ENCODE assay signal across 28 cellular contexts in the genomic region with DNA sequence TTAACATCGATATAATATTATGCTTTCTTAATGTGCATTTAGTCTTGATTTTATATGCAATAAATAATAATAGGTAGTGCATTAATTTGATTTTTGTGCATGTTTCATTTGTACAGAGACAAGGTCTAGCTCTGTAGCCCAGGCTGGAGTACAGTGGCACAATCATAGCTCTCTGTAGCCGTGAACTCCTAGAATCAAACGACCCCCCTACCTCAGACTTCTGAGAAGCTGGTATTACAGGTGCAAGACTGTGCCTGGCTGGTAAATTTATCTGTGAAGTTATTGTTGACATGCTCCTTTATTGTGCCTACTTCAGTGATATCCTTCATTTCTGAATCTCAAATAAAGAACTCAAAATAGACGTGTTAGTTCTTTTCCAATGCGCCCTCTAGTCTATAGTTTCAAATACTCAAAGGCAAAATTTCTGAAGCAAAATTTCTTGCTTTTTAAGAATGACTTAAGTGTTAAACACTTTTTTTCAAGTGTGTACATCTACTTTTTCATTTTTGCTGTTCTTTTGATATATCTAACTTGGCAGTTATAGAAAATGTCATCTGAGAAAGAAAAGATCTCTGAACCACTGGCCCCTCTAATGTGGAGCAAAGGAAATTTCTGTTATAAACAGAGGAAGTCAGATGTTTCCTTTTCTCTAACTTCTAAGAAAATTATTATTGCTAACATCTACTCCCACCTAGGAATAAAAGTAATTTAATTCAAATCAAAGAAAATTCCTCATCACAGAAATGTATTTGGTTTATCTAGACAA. TPM values are rescaled to one million over a fixed set of nuclear protein-coding genes. Genes with fewer than 3 reads are reported as not detected.
"Had no signal": no experiment of that assay in that cellular context is flagged by ENCODE, and none has a peak within 500 bp of the region (broad histone marks: within the 10 kb centered on the region; RNA-seq: fewer than 3 reads in every experiment).

No MANE protein-coding gene starts in this region.

- H3K9me3 Mint-ChIP-seq: activated T-helper 1 cell treated with anti-CD3 and anti-CD28 coated beads, Interleukin-12 subunit alpha, Interleukin-12 subunit beta, Interleukin-2, Interleukin-4 antibody, amounts not matched to agents 30 ng/mL and 10 ng/mL and 1 ng/mL, durations not matched to agents 14 hours and 24 hours and 36 hours; immature natural killer cell; stimulated activated naive B cell treated with anti-CD40 and anti-IgM and Interleukin-4, amounts not matched to agents 10 μg/mL and 1 μg/mL and 100 μg/mL, for 72 hours had no signal

- H2AFZ ChIP-seq: hepatocyte had no signal

- H3K4me3 ChIP-seq: body of pancreas, cardiac muscle cell, hepatocyte, lower lobe of right lung, mucosa of descending colon, right lobe of liver, skin epidermis, transverse colon had no signal

- H3K9me3 ChIP-seq: body of pancreas, lower lobe of right lung, mucosa of descending colon, right lobe of liver, transverse colon had no signal

- ATAC-seq: activated CD8-positive, alpha-beta T cell treated with anti-CD3 and anti-CD28 coated beads, Interleukin-2, amount 10 ng/mL, durations not matched to agents 7 days and 5 days; body of pancreas; foreskin keratinocyte; left lobe of liver; lower lobe of right lung; mucosa of descending colon; right lobe of liver; stimulated activated naive B cell treated with anti-CD40 and anti-IgM and Interleukin-4, amounts not matched to agents 10 μg/mL and 1 μg/mL and 100 μg/mL, for 72 hours had no signal

- H3K27ac ChIP-seq: body of pancreas, cardiac muscle cell, foreskin keratinocyte, hepatocyte, lower lobe of right lung, right lobe of liver, transverse colon, WERI-Rb-1 had no signal

- FAIRE-seq: TTC549, urothelium cell line had no signal

- H3K4me3 Mint-ChIP-seq: activated CD4-positive, alpha-beta T cell treated with anti-CD3 and anti-CD28 coated beads, Interleukin-2, amount 10 ng/mL, durations not matched to agents 7 days and 5 days; activated T-helper 1 cell treated with anti-CD3 and anti-CD28 coated beads, Interleukin-12 subunit alpha, Interleukin-12 subunit beta, Interleukin-2, Interleukin-4 antibody, amounts not matched to agents 30 ng/mL and 10 ng/mL and 1 ng/mL, durations not matched to agents 14 hours and 24 hours and 36 hours; neural crest cell; stimulated activated naive B cell treated with anti-CD40 and anti-IgM and Interleukin-4, amounts not matched to agents 10 μg/mL and 1 μg/mL and 100 μg/mL, for 72 hours had no signal

- H3K27me3 ChIP-seq: body of pancreas, cardiac muscle cell, foreskin keratinocyte, hepatocyte, right lobe of liver, transverse colon had no signal

- H3K4me1 ChIP-seq: body of pancreas, foreskin keratinocyte, right lobe of liver had no signal

- H3K4me2 ChIP-seq: hepatocyte had no signal

- H3K36me3 ChIP-seq: cardiac muscle cell, lower lobe of right lung, right lobe of liver, transverse colon, WERI-Rb-1 had no signal

- H3K27me3 Mint-ChIP-seq: stimulated activated naive B cell treated with anti-CD40 and anti-IgM and Interleukin-4, amounts not matched to agents 10 μg/mL and 1 μg/mL and 100 μg/mL, for 72 hours had no signal

- DNase-seq: activated CD4-positive, alpha-beta T cell treated with anti-CD3 and anti-CD28 coated beads, Interleukin-2, amount 10 ng/mL, durations not matched to agents 7 days and 5 days; activated CD4-positive, CD25-positive, alpha-beta regulatory T cell treated with anti-CD3 and anti-CD28 coated beads, Interleukin-2, amount 50 U/mL, for 72 hours; activated CD8-positive, alpha-beta T cell treated with anti-CD3 and anti-CD28 coated beads, Interleukin-2, amount 10 ng/mL, durations not matched to agents 7 days and 5 days; activated gamma-delta T cell treated with Interleukin-2 at 50 U/mL for 16 hours; body of pancreas; cortex of kidney; foreskin keratinocyte; immature natural killer cell; lower lobe of right lung; mesendoderm; mucosa of descending colon; occipital lobe; posterior cingulate gyrus; right lobe of liver; stimulated activated CD4-positive, alpha-beta T cell treated with anti-CD3 and anti-CD28 coated beads, Interleukin-15, amount 100 ng/mL, for 24 hours; stimulated activated CD8-positive, alpha-beta memory T cell treated with anti-CD3 and anti-CD28 coated beads, Interleukin-4, amount 100 ng/mL, for 48 hours; stimulated activated naive B cell treated with anti-CD40 and anti-IgM and Interleukin-4, amounts not matched to agents 10 μg/mL and 1 μg/mL and 100 μg/mL, for 72 hours; transverse colon; WERI-Rb-1 had no signal

- H3K79me2 ChIP-seq: hepatocyte had no signal

- H3K27ac Mint-ChIP-seq: activated CD8-positive, alpha-beta T cell treated with anti-CD3 and anti-CD28 coated beads, Interleukin-2, amount 10 ng/mL, durations not matched to agents 7 days and 5 days; activated T-helper 1 cell treated with anti-CD3 and anti-CD28 coated beads, Interleukin-12 subunit alpha, Interleukin-12 subunit beta, Interleukin-2, Interleukin-4 antibody, amounts not matched to agents 30 ng/mL and 10 ng/mL and 1 ng/mL, durations not matched to agents 14 hours and 24 hours and 36 hours; immature natural killer cell; stimulated activated naive B cell treated with anti-CD40 and anti-IgM and Interleukin-4, amounts not matched to agents 10 μg/mL and 1 μg/mL and 100 μg/mL, for 72 hours had no signal

RNA-seq across cellular contexts. Expression of a gene that starts 28.3 kb away (rescaled TPM):
- total RNA-seq: activated CD4-positive, alpha-beta T cell treated with anti-CD3 and anti-CD28 coated beads, Interleukin-2, amount 10 ng/mL, durations not matched to agents 7 days and 5 days; T-helper 2 cell treated with Interferon-gamma antibody and Interleukin-4, amounts not matched to agents 100 ng/mL and 5 ng/mL, for 36 hours had no signal
- polyA plus RNA-seq: foreskin keratinocyte had no signal
